ENCODE assay signal across 26 cellular contexts in the genomic region with DNA sequence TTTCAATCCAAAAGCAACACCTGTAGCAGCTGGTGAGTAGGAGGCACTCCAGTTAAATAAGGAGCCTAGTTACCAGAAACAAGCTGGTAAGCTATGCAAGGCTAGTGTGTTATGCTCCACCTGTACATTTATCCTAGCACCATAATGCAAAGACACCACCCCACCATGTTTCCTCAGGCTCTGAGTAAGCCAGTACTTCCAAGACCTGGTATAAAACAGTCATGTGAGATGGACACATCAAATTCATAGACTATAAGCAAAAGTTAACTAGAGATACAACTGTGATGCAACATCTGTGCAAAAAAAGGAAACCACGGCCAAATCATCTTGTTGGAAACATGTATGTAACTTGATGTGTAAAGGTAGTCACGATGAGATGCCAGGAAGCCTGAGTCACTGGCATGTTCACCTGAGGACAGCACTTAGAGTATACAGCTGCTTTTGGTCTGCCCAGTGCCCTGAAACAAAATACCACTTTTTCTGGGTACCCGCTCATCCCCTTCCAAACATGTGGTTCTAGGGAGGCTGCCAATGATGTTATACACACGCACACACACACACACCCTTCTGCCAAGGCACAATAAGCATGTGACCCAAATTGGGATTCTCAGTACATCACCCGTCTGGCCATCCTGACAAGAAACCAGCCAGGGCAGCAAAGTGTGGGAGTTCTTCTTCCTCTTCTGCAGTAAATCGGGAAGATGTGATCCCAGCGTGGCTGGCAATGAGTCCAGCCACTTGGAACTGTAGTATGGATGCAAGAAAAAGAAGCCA.
A peak's percentile ranks its signal among the peaks of the same experiment; 100 is the strongest.
DNase-seq lines count a peak whose midpoint lies in the region; ATAC-seq, FAIRE-seq and TF ChIP-seq lines count a peak whose summit lies in the region.
"Had no signal": no experiment of that assay in that cellular context is flagged by ENCODE, and none has a peak within 500 bp of the region (broad histone marks: within the 10 kb centered on the region; RNA-seq: fewer than 3 reads in every experiment).

No MANE protein-coding gene starts in this region.

- peak; percentile 85 to 91 for ATAC-seq in activated T-cell treated with anti-CD3 and anti-CD28 coated beads, Interleukin-2, amount 50 U/mL, for 72 hours (replicated peaks in 1 of 2)
- ATAC-seq in foreskin keratinocyte (peak; percentile 82), GM21381 (IDR thresholded peaks at IDR 0.05; ENCODE audit: unreplicated experiment) (no peak)
- ATAC-seq: A549, Panc1 had no signal

- FAIRE-seq in bronchial epithelial cell (lab: Jason Lieb, UNC): peak; percentile 58
- FAIRE-seq: A549, D721Med had no signal

- peaks cover 2% of the 10 kb centered on the region for H3K36me3 ChIP-seq in bronchial epithelial cell (ENCODE audit: control insufficient read depth, insufficient read depth, low read length)

- H3K27ac ChIP-seq in foreskin keratinocyte: no peak overlapping the region
- H3K27ac ChIP-seq: A549, GM23248, SJCRH30 had no signal

- TF ChIP-seq CTCF in bronchial epithelial cell (IDR thresholded peaks at IDR 0.05; ENCODE audit: insufficient read depth, low read length, severe bottlenecking) (no peak), foreskin keratinocyte (conservative IDR thresholded peaks at IDR 0.05) (no peak)

- H3K36me3 Mint-ChIP-seq in activated T-cell treated with anti-CD3 and anti-CD28 coated beads, Interleukin-2, amount 50 U/mL, for 72 hours (ENCODE audit: insufficient read depth in 2 of 2): peaks cover 19 to 47% of the 10 kb centered on the region in 2 donors

- H3K4me3 ChIP-seq in bronchial epithelial cell (ENCODE audit: low read depth, low read length): no peak overlapping the region
- H3K4me3 ChIP-seq: A549, GM23248, HAP-1, MG63, SJCRH30 had no signal

- peaks cover 12% of the 10 kb centered on the region for H3K4me1 Mint-ChIP-seq in activated T-cell treated with anti-CD3 and anti-CD28 coated beads, Interleukin-2, amount 50 U/mL, for 72 hours (ENCODE audit: low read depth)
- H3K4me1 Mint-ChIP-seq: B cell, CD14-positive monocyte had no signal

- H3K4me1 ChIP-seq in foreskin keratinocyte: no peaks in the 10 kb centered on the region
- H3K4me1 ChIP-seq: A549, HAP-1, SJCRH30 had no signal

- no peak overlapping the region for H3K4me3 Mint-ChIP-seq in activated T-cell treated with anti-CD3 and anti-CD28 coated beads, Interleukin-2, amount 50 U/mL, for 72 hours
- H3K4me3 Mint-ChIP-seq: B cell, CD14-positive monocyte had no signal

- H3K27me3 Mint-ChIP-seq in activated T-cell treated with anti-CD3 and anti-CD28 coated beads, Interleukin-2, amount 50 U/mL, for 72 hours (ENCODE audit: low read depth): no peaks in the 10 kb centered on the region
- H3K27me3 Mint-ChIP-seq: B cell had no signal

- no peaks in the 10 kb centered on the region for H3K27me3 ChIP-seq in bronchial epithelial cell (ENCODE audit: control insufficient read depth, insufficient read depth, low read length)
- H3K27me3 ChIP-seq in foreskin keratinocyte: no peaks in the 10 kb centered on the region
- H3K27me3 ChIP-seq: MG63, SJCRH30 had no signal

- peak; percentile 11 to 26 for DNase-seq in activated T-cell treated with anti-CD3 and anti-CD28 coated beads, Interleukin-2, amount 50 U/mL, for 72 hours
- DNase-seq in activated T-cell treated with anti-CD3 and anti-CD28 coated beads, Interleukin-2, amount 50 U/mL, for 48 hours: no peak
- DNase-seq in bronchial epithelial cell (ENCODE audit: low read depth) (peak; percentile 87), foreskin keratinocyte (peak; percentile 50 to 76), posterior cingulate gyrus (peak in 8 of 10 donors; percentile 12 to 86 (median 34)), NOMO-1 treated with dmso at 0.1 percent for 144 hours (lab: John Stamatoyannopoulos, UW; ENCODE audit: unreplicated experiment) (no peak), SIG-M5 (lab: John Stamatoyannopoulos, UW) (no peak)
- DNase-seq: EL; GM23248; Kasumi-1; MG63; NCI-H1105; NCI-H146; NCI-H2029; NCI-H2227 treated with DMSO at 0.1 percent for 48 hours; NCI-H524; NCI-H774; NK-92 treated with Interleukin-12 subunit alpha and Interleukin-12 subunit beta, amount 100 ng/mL, for 24 hours; SJCRH30 had no signal

- H3K9me3 Mint-ChIP-seq in activated T-cell treated with anti-CD3 and anti-CD28 coated beads, Interleukin-2, amount 50 U/mL, for 72 hours: peaks cover 0 to 4% of the 10 kb centered on the region in 2 donors

- peak overlapping the region; percentile 40 for H3K27ac Mint-ChIP-seq in activated T-cell treated with anti-CD3 and anti-CD28 coated beads, Interleukin-2, amount 50 U/mL, for 72 hours
- H3K27ac Mint-ChIP-seq: B cell had no signal

- intact Hi-C loops in posterior cingulate gyrus (cut with DNase I): no loop called here

Comparison
In these comparisons a context has a peak if more than half of its experiments do, and no peak if none do; other contexts are left out.
1. DNase-seq: peak in activated T-cell treated with anti-CD3 and anti-CD28 coated beads, Interleukin-2, amount 50 U/mL, for 72 hours (2 of 2), bronchial epithelial cell (single experiment), foreskin keratinocyte (2 of 2) and posterior cingulate gyrus (8 of 10); none in activated T-cell treated with anti-CD3 and anti-CD28 coated beads, Interleukin-2, amount 50 U/mL, for 48 hours (0 of 2), NOMO-1 treated with dmso at 0.1 percent for 144 hours (single experiment) and SIG-M5 (single experiment).